Comparison of ENCODE assay signal across 8 cellular contexts in the genomic region with DNA sequence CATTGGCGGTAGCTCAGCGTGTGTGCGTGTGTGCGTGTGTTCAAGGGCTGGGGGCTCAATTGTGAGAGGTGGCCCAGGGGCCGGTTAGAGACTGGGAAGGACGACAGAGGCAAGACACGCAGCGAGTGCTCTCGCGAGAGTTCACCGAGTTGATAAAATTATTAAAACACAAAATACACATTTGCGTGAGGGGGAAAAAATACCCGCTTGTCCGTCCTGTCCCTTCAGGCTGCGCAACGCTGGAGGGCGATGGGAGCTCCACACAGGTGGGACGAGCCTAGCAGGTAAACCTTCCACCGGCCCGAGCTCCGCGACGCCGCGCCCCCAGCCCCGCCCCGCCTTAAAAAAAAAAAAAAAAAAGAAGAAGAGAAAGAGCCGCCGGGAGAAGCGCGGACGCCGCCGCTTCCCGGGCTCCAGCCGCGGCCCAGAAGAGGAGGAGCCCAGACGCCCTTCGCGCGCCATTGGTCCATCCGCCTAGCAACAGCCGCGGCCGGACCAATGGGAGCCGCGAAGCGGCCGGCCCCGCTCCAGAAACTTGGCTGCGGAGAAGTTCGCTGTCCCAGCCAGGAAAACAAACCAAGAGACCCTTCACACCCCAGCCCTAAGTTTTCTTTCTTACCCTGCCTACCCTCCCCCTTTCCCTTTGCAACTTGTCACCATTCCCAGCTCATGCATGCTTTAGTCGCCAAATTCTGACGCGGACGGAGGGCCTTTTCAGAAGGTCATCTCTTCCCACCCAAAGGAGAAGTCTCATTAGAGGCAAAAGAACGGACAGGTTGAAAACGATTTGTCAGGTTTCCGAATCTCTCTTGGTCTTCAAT.
A peak's percentile ranks its signal among the peaks of the same experiment; 100 is the strongest.
DNase-seq lines count a peak whose midpoint lies in the region; ATAC-seq, FAIRE-seq and TF ChIP-seq lines count a peak whose summit lies in the region.

No MANE protein-coding gene starts in this region.

- peak; percentile 72 for FAIRE-seq in GM19239 (lab: Jason Lieb, UNC)

- no peaks in the 10 kb centered on the region for H3K9me3 Mint-ChIP-seq in endothelial cell (ENCODE audit: unreplicated experiment)

- peak overlapping the region; percentile 90 for H3K27ac Mint-ChIP-seq in endothelial cell (ENCODE audit: unreplicated experiment)

- H3K4me1 Mint-ChIP-seq in endothelial cell (ENCODE audit: unreplicated experiment): peaks cover 24% of the 10 kb centered on the region

- H3K36me3 Mint-ChIP-seq in endothelial cell (ENCODE audit: low read depth, unreplicated experiment): no peaks in the 10 kb centered on the region

- H3K4me3 ChIP-seq in AG10803 (ENCODE audit: low read length): peak overlapping the region; percentile 79

- peak; percentile 98 for ATAC-seq in HG03432 (IDR thresholded peaks at IDR 0.05; ENCODE audit: unreplicated experiment)

- peak overlapping the region; percentile 96 for H3K4me3 Mint-ChIP-seq in endothelial cell (ENCODE audit: unreplicated experiment)

- TF ChIP-seq CTCF in AG10803 (conservative IDR thresholded peaks at IDR 0.05; ENCODE audit: low read length) (no peak), endothelial cell (IDR thresholded peaks at IDR 0.05; ENCODE audit: unreplicated experiment) (no peak)

- H3K27me3 Mint-ChIP-seq in endothelial cell (ENCODE audit: unreplicated experiment): peaks cover 4% of the 10 kb centered on the region

- DNase-seq in AG10803 (ENCODE audit: low read depth) (peak; percentile 81), GM19239 (ENCODE audit: insufficient read length, low spot score) (peak; percentile 77), NCI-H69 (lab: John Stamatoyannopoulos, UW) (peak; percentile 75), endothelial cell (ENCODE audit: low spot score) (peak; percentile 86), mesenteric fat pad (ENCODE audit: low spot score) (peak; percentile 94)
- DNase-seq in activated CD8-positive, alpha-beta memory T cell treated with anti-CD3 and anti-CD28 coated beads, Interleukin-2, amount 50 U/mL, for 4 hours: peak; percentile 29
- DNase-seq in stimulated activated CD8-positive, alpha-beta memory T cell treated with anti-CD3 and anti-CD28 coated beads, Interleukin-12 subunit alpha, Interleukin-12 subunit beta, amount 100 ng/mL, for 1 hour (ENCODE audit: low read depth): peak; percentile 20

Comparison
In these comparisons a context has a peak if more than half of its experiments do, and no peak if none do; other contexts are left out.
1. Peak in every context shown above with its lines: DNase-seq, ATAC-seq and H3K4me3 ChIP-seq.
2. DNase-seq: peak in every context shown above with its lines; median percentile 94 in mesenteric fat pad; 86 in endothelial cell; 81 in AG10803; 77 in GM19239; 75 in NCI-H69; 29 in activated CD8-positive, alpha-beta memory T cell treated with anti-CD3 and anti-CD28 coated beads, Interleukin-2, amount 50 U/mL, for 4 hours; 20 in stimulated activated CD8-positive, alpha-beta memory T cell treated with anti-CD3 and anti-CD28 coated beads, Interleukin-12 subunit alpha, Interleukin-12 subunit beta, amount 100 ng/mL, for 1 hour.